Comparison of ENCODE assay signal across 10 cellular contexts in genomic region chr6:166005401-166005845, GRCh38.
DNase-seq lines count a peak whose midpoint lies in the region; ATAC-seq and TF ChIP-seq lines count a peak whose summit lies in the region.
"Had no signal": no experiment of that assay in that cellular context is flagged by ENCODE, and none has a peak within 500 bp of the region (broad histone marks: within the 10 kb centered on the region; RNA-seq: fewer than 3 reads in every experiment).

No MANE protein-coding gene starts in this region.

- TF ChIP-seq CTCF in thoracic aorta (IDR thresholded peaks at IDR 0.05), result no peak
- no peak for TF ChIP-seq CTCF in CD14-positive monocyte (IDR thresholded peaks at IDR 0.05)

- DNase-seq in NCI-H748 (lab: John Stamatoyannopoulos, UW; ENCODE audit: unreplicated experiment), result peak; percentile 49
- DNase-seq in epidermal melanocyte (ENCODE audit: insufficient read length, low spot score), result peak; percentile 35
- DNase-seq in midbrain (lab: John Stamatoyannopoulos, UW), result peak; percentile 32
- DNase-seq in thoracic aorta (ENCODE audit: low spot score), result no peak
- DNase-seq in CD14-positive monocyte (ENCODE audit: low spot score), result no peak
- no peak for DNase-seq in activated T-cell treated with anti-CD3 and anti-CD28 coated beads, Interleukin-2, amount 50 U/mL, for 48 hours
- DNase-seq: stimulated activated naive CD8-positive, alpha-beta T cell treated with anti-CD3 and anti-CD28 coated beads, Interleukin-15, Interleukin-2, amounts not matched to agents 100 U/mL and 50 U/mL, for 24 hours had no signal

- H3K27ac Mint-ChIP-seq in activated T-helper 17 cell treated with anti-CD3 and anti-CD28 coated beads, Interleukin-2, amount 50 U/mL, for 72 hours, result no peak overlapping the region
- H3K27ac Mint-ChIP-seq in CD14-positive monocyte, result no peak overlapping the region
- H3K27ac Mint-ChIP-seq: memory B cell had no signal

- ATAC-seq in thoracic aorta (ENCODE audit: insufficient number of reproducible peaks, low FRiP score, low read depth) (peak; percentile 61), HG03439 (IDR thresholded peaks at IDR 0.05; ENCODE audit: unreplicated experiment) (no peak)
- no peak for ATAC-seq in activated T-helper 17 cell treated with anti-CD3 and anti-CD28 coated beads, Interleukin-2, amount 50 U/mL, for 72 hours (replicated peaks)
- ATAC-seq: stimulated activated naive CD8-positive, alpha-beta T cell treated with anti-CD3 and anti-CD28 coated beads, Interleukin-15, Interleukin-2, amounts not matched to agents 100 U/mL and 50 U/mL, for 24 hours had no signal

- H3K9me3 ChIP-seq in thoracic aorta, result no peaks in the 10 kb centered on the region

- H3K36me3 Mint-ChIP-seq in activated T-helper 17 cell treated with anti-CD3 and anti-CD28 coated beads, Interleukin-2, amount 50 U/mL, for 72 hours (ENCODE audit: low read depth), result no peaks in the 10 kb centered on the region
- H3K36me3 Mint-ChIP-seq in CD14-positive monocyte, result no peaks in the 10 kb centered on the region

- H3K36me3 ChIP-seq in thoracic aorta, result no peaks in the 10 kb centered on the region

- no peaks in the 10 kb centered on the region for H3K9me3 Mint-ChIP-seq in activated T-helper 17 cell treated with anti-CD3 and anti-CD28 coated beads, Interleukin-2, amount 50 U/mL, for 72 hours
- peaks cover 0 to 7% (median 3%) of the 10 kb centered on the region in 7 donors for H3K9me3 Mint-ChIP-seq in CD14-positive monocyte
- H3K9me3 Mint-ChIP-seq: memory B cell had no signal

- peak overlapping the region in 1 of 2 donors; percentile 12 for H3K27ac ChIP-seq in thoracic aorta

- peak overlapping the region; percentile 65 for H3K4me3 ChIP-seq in thoracic aorta

- peaks cover 59% of the 10 kb centered on the region for H3K27me3 Mint-ChIP-seq in activated T-helper 17 cell treated with anti-CD3 and anti-CD28 coated beads, Interleukin-2, amount 50 U/mL, for 72 hours
- H3K27me3 Mint-ChIP-seq in CD14-positive monocyte (ENCODE audit: low read depth in 3 of 3), result peaks cover 63 to 76% (median 64%) of the 10 kb centered on the region in 3 donors

- peaks cover 11 to 40% of the 10 kb centered on the region in 2 donors for H3K4me1 ChIP-seq in thoracic aorta (ENCODE audit: control insufficient read depth in 1 of 2, low read depth in 2 of 2)

- peaks cover 4% of the 10 kb centered on the region for H3K4me1 Mint-ChIP-seq in activated T-helper 17 cell treated with anti-CD3 and anti-CD28 coated beads, Interleukin-2, amount 50 U/mL, for 72 hours
- H3K4me1 Mint-ChIP-seq in CD14-positive monocyte, result no peaks in the 10 kb centered on the region
- H3K4me1 Mint-ChIP-seq: memory B cell had no signal

- intact Hi-C loops in CD14-positive monocyte (cut with micrococcal nuclease), result no loop called here

- H3K4me3 Mint-ChIP-seq in activated T-helper 17 cell treated with anti-CD3 and anti-CD28 coated beads, Interleukin-2, amount 50 U/mL, for 72 hours, result no peak overlapping the region
- H3K4me3 Mint-ChIP-seq in CD14-positive monocyte, result peak overlapping the region in 1 of 2 donors; percentile 33
- H3K4me3 Mint-ChIP-seq: memory B cell had no signal

- H3K27me3 ChIP-seq in thoracic aorta (replicated peaks; ENCODE audit: insufficient read depth), result no peaks in the 10 kb centered on the region

Comparison
In these comparisons a context has a peak if more than half of its experiments do, and no peak if none do; other contexts are left out.
1. DNase-seq: peak in NCI-H748 (single experiment), epidermal melanocyte (single experiment) and midbrain (single experiment); none in thoracic aorta (single experiment), CD14-positive monocyte (single experiment) and activated T-cell treated with anti-CD3 and anti-CD28 coated beads, Interleukin-2, amount 50 U/mL, for 48 hours (0 of 2).